22 cellular contexts compared by ENCODE assay signal in genomic region chr9:134548185-134548584, GRCh38.
"Had no signal": no experiment of that assay in that cellular context is flagged by ENCODE, and none has a peak within 500 bp of the region (broad histone marks: within the 10 kb centered on the region; RNA-seq: fewer than 3 reads in every experiment).

No MANE protein-coding gene starts in this region.

- H3K4me3 Mint-ChIP-seq: activated naive CD4-positive, alpha-beta T cell treated with anti-CD3 and anti-CD28 coated beads for 36 hours; activated naive CD8-positive, alpha-beta T cell treated with anti-CD3 and anti-CD28 coated beads for 36 hours; memory B cell; neural crest cell; T-helper 1 cell treated with Interleukin-12 subunit alpha and Interleukin-12 subunit beta and Interleukin-4 antibody, amounts not matched to agents 30 μg/mL and 1 μg/mL, for 36 hours had no signal

- DNase-seq: activated CD4-positive, alpha-beta T cell treated with anti-CD3 and anti-CD28 coated beads for 4 hours; activated CD4-positive, alpha-beta T cell treated with anti-CD3 and anti-CD28 coated beads, Interleukin-2, amount 50 U/mL, for 4 hours; activated effector memory CD4-positive, alpha-beta T cell treated with anti-CD3 and anti-CD28 coated beads, Interleukin-2, amount 50 U/mL, for 16 hours; activated naive CD4-positive, alpha-beta T cell treated with anti-CD3 and anti-CD28 coated beads for 36 hours; activated naive CD8-positive, alpha-beta T cell treated with anti-CD3 and anti-CD28 coated beads for 36 hours; adrenal gland; body of pancreas; cerebellar nuclear complex; head of caudate nucleus; hippocampal formation; left colon; stimulated activated naive CD4-positive, alpha-beta T cell; SW 1271; T-helper 9 cell had no signal

- H3K27me3 ChIP-seq: adrenal gland, body of pancreas, tibial artery had no signal

- H3K36me3 Mint-ChIP-seq: activated naive CD8-positive, alpha-beta T cell treated with anti-CD3 and anti-CD28 coated beads for 36 hours; memory B cell had no signal

- H3K9me3 ChIP-seq: adrenal gland, body of pancreas, mucosa of descending colon, suprapubic skin, tibial artery had no signal

- H3K9me3 Mint-ChIP-seq: activated naive CD8-positive, alpha-beta T cell treated with anti-CD3 and anti-CD28 coated beads for 36 hours; memory B cell had no signal

- H3K27ac Mint-ChIP-seq: activated naive CD4-positive, alpha-beta T cell treated with anti-CD3 and anti-CD28 coated beads for 36 hours; activated naive CD8-positive, alpha-beta T cell treated with anti-CD3 and anti-CD28 coated beads for 36 hours; memory B cell; T-helper 1 cell treated with Interleukin-12 subunit alpha and Interleukin-12 subunit beta and Interleukin-4 antibody, amounts not matched to agents 30 μg/mL and 1 μg/mL, for 36 hours had no signal

- H3K4me1 ChIP-seq: adrenal gland, body of pancreas had no signal

- H3K4me1 Mint-ChIP-seq: activated naive CD8-positive, alpha-beta T cell treated with anti-CD3 and anti-CD28 coated beads for 36 hours; memory B cell had no signal

- H3K4me3 ChIP-seq: adrenal gland, body of pancreas, coronary artery, mucosa of descending colon, suprapubic skin, tibial artery had no signal

- H3K36me3 ChIP-seq: adrenal gland, suprapubic skin, tibial artery had no signal

- H3K27ac ChIP-seq: adrenal gland, body of pancreas, coronary artery, suprapubic skin, tibial artery, VCaP had no signal
